Comparison of ENCODE assay signal across 10 cellular contexts in genomic region chr5:131396015-131396414, GRCh38.
DNase-seq lines count a peak whose midpoint lies in the region; ATAC-seq and TF ChIP-seq lines count a peak whose summit lies in the region.
"Had no signal": no experiment of that assay in that cellular context is flagged by ENCODE, and none has a peak within 500 bp of the region (broad histone marks: within the 10 kb centered on the region; RNA-seq: fewer than 3 reads in every experiment).

No MANE protein-coding gene starts in this region.

- no peak for TF ChIP-seq CTCF in foreskin fibroblast (IDR thresholded peaks at IDR 0.05; ENCODE audit: low read depth, low read length)

- H3K4me3 ChIP-seq in effector memory CD4-positive, alpha-beta T cell (ENCODE audit: insufficient read depth, low read depth, low read length, poor library complexity, severe bottlenecking), result no peak overlapping the region
- H3K4me3 ChIP-seq in foreskin fibroblast (ENCODE audit: low read depth in 1 of 2, low read length in 2 of 2), result no peak overlapping the region
- H3K4me3 ChIP-seq: hepatocyte had no signal

- peaks cover 52% of the 10 kb centered on the region for H3K36me3 ChIP-seq in effector memory CD4-positive, alpha-beta T cell (ENCODE audit: control insufficient read depth, insufficient read depth, low read length)

- no peaks in the 10 kb centered on the region for H3K9me3 ChIP-seq in effector memory CD4-positive, alpha-beta T cell (ENCODE audit: control insufficient read depth, low read length)

- peak; percentile 79 for ATAC-seq in GM18861 (IDR thresholded peaks at IDR 0.05; ENCODE audit: unreplicated experiment)
- peak; percentile 84 for ATAC-seq in GM21447 (IDR thresholded peaks at IDR 0.05; ENCODE audit: unreplicated experiment)
- peak; percentile 84 for ATAC-seq in HG03175 (IDR thresholded peaks at IDR 0.05; ENCODE audit: unreplicated experiment)

- no peaks in the 10 kb centered on the region for H3K27me3 ChIP-seq in effector memory CD4-positive, alpha-beta T cell (replicated peaks; ENCODE audit: control insufficient read depth, insufficient read depth, low read length, poor library complexity, severe bottlenecking)
- H3K27me3 ChIP-seq: hepatocyte had no signal

- no peak for DNase-seq in effector memory CD4-positive, alpha-beta T cell
- DNase-seq in foreskin fibroblast (no peak), superior temporal gyrus (ENCODE audit: extremely low spot score) (no peak), GOT3 (lab: John Stamatoyannopoulos, UW) (no peak)
- no peak for DNase-seq in stimulated activated CD4-positive, alpha-beta T cell treated with anti-CD3 and anti-CD28 coated beads, Interleukin-4, amount 100 ng/mL, for 1 hour
- DNase-seq: NCI-H524 had no signal

- H3K27ac ChIP-seq in effector memory CD4-positive, alpha-beta T cell (ENCODE audit: insufficient read depth, low read length, poor library complexity, severe bottlenecking), result peak overlapping the region; percentile 87
- H3K27ac ChIP-seq: hepatocyte had no signal

- peaks cover 34% of the 10 kb centered on the region for H3K4me1 ChIP-seq in effector memory CD4-positive, alpha-beta T cell (ENCODE audit: control insufficient read depth, insufficient read depth, low read length, poor library complexity, severe bottlenecking)
